2 cellular contexts compared by ENCODE assay signal in the genomic region with DNA sequence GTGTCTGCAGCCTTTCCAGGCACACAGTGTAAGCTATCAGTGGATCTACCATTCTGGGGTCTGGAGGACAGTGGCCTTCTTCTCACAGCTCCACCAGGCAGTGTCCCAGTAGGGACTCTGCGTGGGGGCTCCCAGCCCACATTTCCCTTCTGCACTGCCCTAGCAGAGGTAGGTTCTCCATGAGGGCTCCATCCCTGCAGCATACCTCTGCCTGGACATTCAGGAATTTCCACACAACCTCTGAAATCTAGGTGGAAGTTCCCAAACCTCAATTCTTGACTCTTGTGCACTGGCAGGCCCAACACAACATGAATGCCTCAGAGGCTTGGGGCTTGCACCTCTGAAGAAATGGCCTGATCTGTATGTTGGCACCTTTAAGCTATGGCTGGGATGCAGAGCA.
TF ChIP-seq lines count a peak whose summit lies in the region.

No MANE protein-coding gene starts in this region.

TF ChIP-seq in HepG2, 621 proteins besides CTCF, POLR2A, EP300 and RAD21:
- TF ChIP-seq REPIN1 (CRISPR knock-in tag; IDR thresholded peaks at IDR 0.05; ENCODE audit: borderline replicate concordance, low read depth), result no peak
- peak; percentile 56; the same call in 1 of the 2 replicates for TF ChIP-seq CBX5 (CRISPR knock-in tag; IDR thresholded peaks at IDR 0.05; ENCODE audit: borderline replicate concordance)
- TF ChIP-seq MAZ (IDR thresholded peaks at IDR 0.05; ENCODE audit: borderline replicate concordance, low read depth, low read length), result no peak
- TF ChIP-seq MAZ (CRISPR knock-in tag; IDR thresholded peaks at IDR 0.05; ENCODE audit: low read depth), result no peak
- peak; percentile 27 for TF ChIP-seq CBX1 (IDR thresholded peaks at IDR 0.05; ENCODE audit: low read depth)
- TF ChIP-seq MLX (CRISPR knock-in tag; IDR thresholded peaks at IDR 0.05), result no peak
- no peak for TF ChIP-seq HOXA7 (CRISPR knock-in tag; IDR thresholded peaks at IDR 0.05)
- TF ChIP-seq, protein P1, sequence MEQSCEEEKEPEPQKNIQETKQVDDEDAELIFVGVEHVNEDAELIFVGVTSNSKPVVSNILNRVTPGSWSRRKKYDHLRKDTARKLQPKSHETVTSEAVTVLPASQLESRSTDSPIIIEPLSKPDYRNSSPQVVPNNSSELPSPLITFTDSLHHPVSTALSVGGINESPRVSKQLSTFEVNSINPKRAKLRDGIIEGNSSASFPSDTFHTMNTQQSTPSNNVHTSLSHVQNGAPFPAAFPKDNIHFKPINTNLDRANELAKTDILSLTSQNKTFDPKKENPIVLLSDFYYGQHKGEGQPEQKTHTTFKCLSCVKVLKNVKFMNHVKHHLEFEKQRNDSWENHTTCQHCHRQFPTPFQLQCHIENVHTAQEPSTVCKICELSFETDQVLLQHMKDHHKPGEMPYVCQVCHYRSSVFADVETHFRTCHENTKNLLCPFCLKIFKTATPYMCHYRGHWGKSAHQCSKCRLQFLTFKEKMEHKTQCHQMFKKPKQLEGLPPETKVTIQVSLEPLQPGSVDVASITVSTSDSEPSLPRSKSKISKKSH (CRISPR knock-in tag; IDR thresholded peaks at IDR 0.05; ENCODE audit: borderline replicate concordance), result 0 out of 2 replicates have a peak, but pooled peaks have one; percentile 28
TF ChIP-seq in HepG2: peak in this region for 3.

TF ChIP-seq in GM12878, 131 proteins besides CTCF, POLR2A, EP300 and RAD21:
- TF ChIP-seq CBX5 (IDR thresholded peaks at IDR 0.05; ENCODE audit: low read depth), result peak; percentile 95
- TF ChIP-seq, protein P2, sequence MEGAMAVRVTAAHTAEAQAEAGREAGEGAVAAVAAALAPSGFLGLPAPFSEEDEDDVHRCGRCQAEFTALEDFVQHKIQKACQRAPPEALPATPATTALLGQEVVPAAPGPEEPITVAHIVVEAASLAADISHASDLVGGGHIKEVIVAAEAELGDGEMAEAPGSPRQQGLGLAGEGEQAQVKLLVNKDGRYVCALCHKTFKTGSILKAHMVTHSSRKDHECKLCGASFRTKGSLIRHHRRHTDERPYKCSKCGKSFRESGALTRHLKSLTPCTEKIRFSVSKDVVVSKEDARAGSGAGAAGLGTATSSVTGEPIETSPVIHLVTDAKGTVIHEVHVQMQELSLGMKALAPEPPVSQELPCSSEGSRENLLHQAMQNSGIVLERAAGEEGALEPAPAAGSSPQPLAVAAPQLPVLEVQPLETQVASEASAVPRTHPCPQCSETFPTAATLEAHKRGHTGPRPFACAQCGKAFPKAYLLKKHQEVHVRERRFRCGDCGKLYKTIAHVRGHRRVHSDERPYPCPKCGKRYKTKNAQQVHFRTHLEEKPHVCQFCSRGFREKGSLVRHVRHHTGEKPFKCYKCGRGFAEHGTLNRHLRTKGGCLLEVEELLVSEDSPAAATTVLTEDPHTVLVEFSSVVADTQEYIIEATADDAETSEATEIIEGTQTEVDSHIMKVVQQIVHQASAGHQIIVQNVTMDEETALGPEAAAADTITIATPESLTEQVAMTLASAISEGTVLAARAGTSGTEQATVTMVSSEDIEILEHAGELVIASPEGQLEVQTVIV (IDR thresholded peaks at IDR 0.05; ENCODE audit: borderline replicate concordance, partially characterized antibody), result no peak
- TF ChIP-seq IKZF2 (IDR thresholded peaks at IDR 0.05), result no peak
- TF ChIP-seq, protein P3, sequence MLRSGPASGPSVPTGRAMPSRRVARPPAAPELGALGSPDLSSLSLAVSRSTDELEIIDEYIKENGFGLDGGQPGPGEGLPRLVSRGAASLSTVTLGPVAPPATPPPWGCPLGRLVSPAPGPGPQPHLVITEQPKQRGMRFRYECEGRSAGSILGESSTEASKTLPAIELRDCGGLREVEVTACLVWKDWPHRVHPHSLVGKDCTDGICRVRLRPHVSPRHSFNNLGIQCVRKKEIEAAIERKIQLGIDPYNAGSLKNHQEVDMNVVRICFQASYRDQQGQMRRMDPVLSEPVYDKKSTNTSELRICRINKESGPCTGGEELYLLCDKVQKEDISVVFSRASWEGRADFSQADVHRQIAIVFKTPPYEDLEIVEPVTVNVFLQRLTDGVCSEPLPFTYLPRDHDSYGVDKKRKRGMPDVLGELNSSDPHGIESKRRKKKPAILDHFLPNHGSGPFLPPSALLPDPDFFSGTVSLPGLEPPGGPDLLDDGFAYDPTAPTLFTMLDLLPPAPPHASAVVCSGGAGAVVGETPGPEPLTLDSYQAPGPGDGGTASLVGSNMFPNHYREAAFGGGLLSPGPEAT (IDR thresholded peaks at IDR 0.05; ENCODE audit: low read depth), result no peak
- TF ChIP-seq EZH2 (IDR thresholded peaks at IDR 0.05; ENCODE audit: borderline replicate concordance, control insufficient read depth, low read depth, low read length), result no peak
- TF ChIP-seq SMARCA5 (IDR thresholded peaks at IDR 0.05), result no peak
- TF ChIP-seq USF1 (IDR thresholded peaks at IDR 0.05; ENCODE audit: borderline replicate concordance, extremely low read length, insufficient read depth, low read depth, low read length), result no peak
- TF ChIP-seq IKZF1 (conservative IDR thresholded peaks at IDR 0.05), result 0 out of 2 replicates have a peak, but pooled peaks have one; percentile 9
